In genomic region chr15:59543721-59544547, GRCh38 we compare ENCODE assay signal across 8 cellular contexts.
DNase-seq lines count a peak whose midpoint lies in the region; ATAC-seq and TF ChIP-seq lines count a peak whose summit lies in the region.
"Had no signal": no experiment of that assay in that cellular context is flagged by ENCODE, and none has a peak within 500 bp of the region (broad histone marks: within the 10 kb centered on the region; RNA-seq: fewer than 3 reads in every experiment).

No MANE protein-coding gene starts in this region.

- no peak overlapping the region for H3K4me3 Mint-ChIP-seq in endothelial cell (ENCODE audit: unreplicated experiment)
- no peak overlapping the region for H3K4me3 Mint-ChIP-seq in CD4-positive, alpha-beta T cell

- H3K4ac ChIP-seq in mesendoderm (ENCODE audit: low read depth, low read length), result no peak overlapping the region

- intact Hi-C loops in CD4-positive, alpha-beta T cell (cut with DNase I, micrococcal nuclease), result no loop called here

- H2BK15ac ChIP-seq in mesendoderm (replicated peaks; ENCODE audit: low read depth), result no peak overlapping the region

- H3K18ac ChIP-seq in mesendoderm (ENCODE audit: low read length), result no peak overlapping the region

- H3K9me3 Mint-ChIP-seq in endothelial cell (ENCODE audit: unreplicated experiment), result no peaks in the 10 kb centered on the region
- H3K9me3 Mint-ChIP-seq in CD4-positive, alpha-beta T cell, result no peaks in the 10 kb centered on the region

- no peak overlapping the region for H3K23ac ChIP-seq in mesendoderm (ENCODE audit: low read length)

- no peak overlapping the region for H3K56ac ChIP-seq in mesendoderm (ENCODE audit: low read length)

- H3K9me3 ChIP-seq in CD4-positive, alpha-beta T cell (ENCODE audit: control insufficient read depth, low read length), result no peaks in the 10 kb centered on the region

- H4K5ac ChIP-seq in mesendoderm (ENCODE audit: low read length), result no peak overlapping the region

- H3K4me1 Mint-ChIP-seq in endothelial cell (ENCODE audit: unreplicated experiment), result peaks cover 8% of the 10 kb centered on the region
- H3K4me1 Mint-ChIP-seq in CD4-positive, alpha-beta T cell (ENCODE audit: low read depth), result no peaks in the 10 kb centered on the region

- CTCF ChIA-PET in CD4-positive, alpha-beta T cell (lab: Charles Lee), result no interaction called here

- H3K4me1 ChIP-seq in mesendoderm (ENCODE audit: control insufficient read depth, low read depth, low read length), result peaks cover 4% of the 10 kb centered on the region

- no peak overlapping the region for H3K27ac ChIP-seq in mesendoderm (ENCODE audit: low read depth, low read length)
- H3K27ac ChIP-seq in CD4-positive, alpha-beta T cell (ENCODE audit: low read depth, low read length), result no peak overlapping the region

- DNase-seq in NOMO-1 (lab: John Stamatoyannopoulos, UW; ENCODE audit: unreplicated experiment in 2 of 2) (peak; percentile 34 to 70), mesendoderm (no peak), endothelial cell (ENCODE audit: low spot score) (no peak), DMS79 (lab: John Stamatoyannopoulos, UW) (no peak)
- no peak for DNase-seq in CD4-positive, alpha-beta T cell
- DNase-seq: PC-3 had no signal

- no peak overlapping the region for H2BK120ac ChIP-seq in mesendoderm (ENCODE audit: low read depth, low read length)

- H4K8ac ChIP-seq in mesendoderm (ENCODE audit: low read depth, low read length), result no peak overlapping the region

- H3K9ac ChIP-seq in mesendoderm (ENCODE audit: low read length), result no peak overlapping the region

- POLR2A ChIA-PET in CD4-positive, alpha-beta T cell (lab: Charles Lee), result no interaction called here

- no peaks in the 10 kb centered on the region for H3K27me3 ChIP-seq in mesendoderm (ENCODE audit: insufficient read depth, low read length, poor library complexity)
- no peaks in the 10 kb centered on the region for H3K27me3 ChIP-seq in CD4-positive, alpha-beta T cell (ENCODE audit: control insufficient read depth, insufficient read depth, low read length)

- WGBS in mesendoderm (ENCODE audit: extremely low coverage, insufficient coverage, low lambda C conversion rate), result no CpG with 5 or more reads among the region's 9 CpGs

- H3K27me3 Mint-ChIP-seq in endothelial cell (ENCODE audit: unreplicated experiment), result peaks cover 8% of the 10 kb centered on the region
- peaks cover 11% of the 10 kb centered on the region for H3K27me3 Mint-ChIP-seq in CD4-positive, alpha-beta T cell

- no peak overlapping the region for H3K4me3 ChIP-seq in mesendoderm (ENCODE audit: low read length)

- H3K79me2 ChIP-seq in mesendoderm (ENCODE audit: control insufficient read depth, insufficient read depth, low read length), result no peaks in the 10 kb centered on the region

- no peaks in the 10 kb centered on the region for H3K36me3 ChIP-seq in mesendoderm (ENCODE audit: control insufficient read depth, insufficient read depth, low read length)

- ATAC-seq in GM19023 (IDR thresholded peaks at IDR 0.05; ENCODE audit: unreplicated experiment), result peak; percentile 59
- ATAC-seq in HG02623 (IDR thresholded peaks at IDR 0.05; ENCODE audit: unreplicated experiment), result peak; percentile 87
- no peak for ATAC-seq in CD4-positive, alpha-beta T cell (ENCODE audit: poor library complexity)
- ATAC-seq: PC-3 had no signal

- no peak overlapping the region for H3K27ac Mint-ChIP-seq in endothelial cell (ENCODE audit: unreplicated experiment)
- no peak overlapping the region for H3K27ac Mint-ChIP-seq in CD4-positive, alpha-beta T cell

- no peak overlapping the region for H2BK5ac ChIP-seq in mesendoderm (ENCODE audit: low read length)

- no peak for TF ChIP-seq CTCF in endothelial cell (IDR thresholded peaks at IDR 0.05; ENCODE audit: unreplicated experiment)
- no peak for TF ChIP-seq CTCF in CD4-positive, alpha-beta T cell (IDR thresholded peaks at IDR 0.05)

- H3K36me3 Mint-ChIP-seq in endothelial cell (ENCODE audit: low read depth, unreplicated experiment), result no peaks in the 10 kb centered on the region
- H3K36me3 Mint-ChIP-seq in CD4-positive, alpha-beta T cell (ENCODE audit: low read depth), result no peaks in the 10 kb centered on the region

- H2AK5ac ChIP-seq in mesendoderm (ENCODE audit: low read length), result peak overlapping the region; percentile 38

- H3K4me2 ChIP-seq in mesendoderm (ENCODE audit: low read length), result no peak overlapping the region

- no peaks in the 10 kb centered on the region for H3K79me1 ChIP-seq in mesendoderm (ENCODE audit: low read length)

Comparison
In these comparisons a context has a peak if more than half of its experiments do, and no peak if none do; other contexts are left out.
1. DNase-seq: peak in NOMO-1 (2 of 2); none in mesendoderm (single experiment), endothelial cell (single experiment), CD4-positive, alpha-beta T cell (0 of 10) and DMS79 (single experiment).